Comparison of ENCODE assay signal across 17 cellular contexts in genomic region chr1:207430602-207431001, GRCh38. TPM values are rescaled to one million over a fixed set of nuclear protein-coding genes. Genes with fewer than 3 reads are reported as not detected.
A peak's percentile ranks its signal among the peaks of the same experiment; 100 is the strongest.
DNase-seq lines count a peak whose midpoint lies in the region; ATAC-seq and TF ChIP-seq lines count a peak whose summit lies in the region.
"Had no signal": no experiment of that assay in that cellular context is flagged by ENCODE, and none has a peak within 500 bp of the region (broad histone marks: within the 10 kb centered on the region; RNA-seq: fewer than 3 reads in every experiment).

No MANE protein-coding gene starts in this region.

- CTCF ChIA-PET in PC-3 (lab: Charles Lee) = no interaction called here

- no peaks in the 10 kb centered on the region for H3K4me1 ChIP-seq in PC-3 (ENCODE audit: insufficient read depth, low read length)

- TF ChIP-seq CTCF in GM12865 (IDR thresholded peaks at IDR 0.05; ENCODE audit: insufficient read depth, low read depth, low read length, missing control alignments) (no peak), PC-3 (conservative IDR thresholded peaks at IDR 0.05; ENCODE audit: low read depth, low read length) (no peak)

- POLR2A ChIA-PET in PC-3 (lab: Charles Lee; ENCODE audit: unreplicated experiment) = no interaction called here

- no peak overlapping the region for H3K27ac Mint-ChIP-seq in stimulated activated naive B cell treated with anti-CD40 and anti-IgM and Interleukin-4, amounts not matched to agents 10 μg/mL and 1 μg/mL and 100 μg/mL, for 72 hours
- H3K27ac Mint-ChIP-seq: CD14-positive monocyte had no signal

- peaks cover 67% of the 10 kb centered on the region for H3K27me3 ChIP-seq in PC-3 (ENCODE audit: low read length)

- H4K20me1 ChIP-seq in PC-3 (ENCODE audit: low read length) = no peaks in the 10 kb centered on the region

- no peaks in the 10 kb centered on the region for H3F3A ChIP-seq in PC-3 (ENCODE audit: low read length, unreplicated experiment)

- H3K9me3 ChIP-seq in PC-3 (ENCODE audit: low read length) = no peaks in the 10 kb centered on the region

- no peak overlapping the region for H2AFZ ChIP-seq in PC-3 (ENCODE audit: low read length)

- H3K4me2 ChIP-seq in PC-3 (ENCODE audit: low read length) = no peak overlapping the region

- H3K36me3 Mint-ChIP-seq in stimulated activated naive B cell treated with anti-CD40 and anti-IgM and Interleukin-4, amounts not matched to agents 10 μg/mL and 1 μg/mL and 100 μg/mL, for 72 hours = peaks cover 4 to 6% of the 10 kb centered on the region in 2 donors
- H3K36me3 Mint-ChIP-seq: CD14-positive monocyte had no signal

- H3K79me2 ChIP-seq in PC-3 (ENCODE audit: low read length) = no peaks in the 10 kb centered on the region

- no peak overlapping the region for H3K4me3 Mint-ChIP-seq in stimulated activated naive B cell treated with anti-CD40 and anti-IgM and Interleukin-4, amounts not matched to agents 10 μg/mL and 1 μg/mL and 100 μg/mL, for 72 hours
- H3K4me3 Mint-ChIP-seq: CD14-positive monocyte had no signal

- DNase-seq in GM12865 (ENCODE audit: low read depth) (peak; percentile 65), PC-3 (peak; percentile 16)
- no peak for DNase-seq in stimulated activated naive B cell treated with anti-CD40 and anti-IgM and Interleukin-4, amounts not matched to agents 10 μg/mL and 1 μg/mL and 100 μg/mL, for 72 hours
- DNase-seq in stimulated activated CD4-positive, alpha-beta T cell treated with anti-CD3 and anti-CD28 coated beads, Interleukin-4, amount 100 ng/mL, for 24 hours = no peak
- DNase-seq: DMS79; MM.1S; NCI-H1092; NCI-H2081; NK-92 treated with Interleukin-12 subunit alpha and Interleukin-12 subunit beta, amount 100 ng/mL, for 24 hours; SHP77 had no signal

- H3K9ac ChIP-seq in PC-3 (ENCODE audit: low read length) = no peak overlapping the region

- intact Hi-C loops in PC-3 (cut with micrococcal nuclease) = no loop called here

- no TSS peak for BruUV-seq in PC-3 (replicated peaks; lab: Mats Ljungman, UMichigan)

- H3K9me3 Mint-ChIP-seq in stimulated activated naive B cell treated with anti-CD40 and anti-IgM and Interleukin-4, amounts not matched to agents 10 μg/mL and 1 μg/mL and 100 μg/mL, for 72 hours = peaks cover 1 to 5% of the 10 kb centered on the region in 2 donors
- H3K9me3 Mint-ChIP-seq: CD14-positive monocyte had no signal

- H3K9me2 ChIP-seq in PC-3 (replicated peaks; ENCODE audit: low read length) = no peaks in the 10 kb centered on the region

- no peaks in the 10 kb centered on the region for H3K27me3 Mint-ChIP-seq in stimulated activated naive B cell treated with anti-CD40 and anti-IgM and Interleukin-4, amounts not matched to agents 10 μg/mL and 1 μg/mL and 100 μg/mL, for 72 hours

- H3K27ac ChIP-seq in PC-3 (ENCODE audit: low read length) = no peak overlapping the region
- H3K27ac ChIP-seq: SK-N-MC had no signal

- peaks cover 41 to 65% of the 10 kb centered on the region in 2 donors for H3K4me1 Mint-ChIP-seq in stimulated activated naive B cell treated with anti-CD40 and anti-IgM and Interleukin-4, amounts not matched to agents 10 μg/mL and 1 μg/mL and 100 μg/mL, for 72 hours

- H3K36me3 ChIP-seq in PC-3 (ENCODE audit: low read depth, low read length) = no peaks in the 10 kb centered on the region

- ATAC-seq in HG02759 (IDR thresholded peaks at IDR 0.05; ENCODE audit: unreplicated experiment) (peak; percentile 39), PC-3 (no peak), HG02938 (IDR thresholded peaks at IDR 0.05; ENCODE audit: unreplicated experiment) (no peak), GM18520 (IDR thresholded peaks at IDR 0.05; ENCODE audit: unreplicated experiment) (no peak)
- ATAC-seq in stimulated activated naive B cell treated with anti-CD40 and anti-IgM and Interleukin-4, amounts not matched to agents 10 μg/mL and 1 μg/mL and 100 μg/mL, for 72 hours (replicated peaks) = peak; percentile 41 to 48

- H3K4me3 ChIP-seq in GM12865 (ENCODE audit: low read depth, low read length) = no peak overlapping the region
- no peak overlapping the region for H3K4me3 ChIP-seq in PC-3 (ENCODE audit: low read length)
- H3K4me3 ChIP-seq: SK-N-MC had no signal

RNA-seq across cellular contexts. Expression of gene CR2, which starts 23.5 kb away (rescaled TPM):
- not detected in 2 replicates for total RNA-seq in PC-3 (2014; rRNA removed)
- total RNA-seq: LHCN-M2, RPMI7951 had no signal

Comparison
In these comparisons a context has a peak if more than half of its experiments do, and no peak if none do; other contexts are left out.
1. DNase-seq: peak in GM12865 (single experiment) and PC-3 (single experiment); none in stimulated activated naive B cell treated with anti-CD40 and anti-IgM and Interleukin-4, amounts not matched to agents 10 μg/mL and 1 μg/mL and 100 μg/mL, for 72 hours (single experiment) and stimulated activated CD4-positive, alpha-beta T cell treated with anti-CD3 and anti-CD28 coated beads, Interleukin-4, amount 100 ng/mL, for 24 hours (single experiment).
2. ATAC-seq: peak in HG02759 (single experiment) and stimulated activated naive B cell treated with anti-CD40 and anti-IgM and Interleukin-4, amounts not matched to agents 10 μg/mL and 1 μg/mL and 100 μg/mL, for 72 hours (2 of 2); none in PC-3 (single experiment), HG02938 (single experiment) and GM18520 (single experiment).